Comparison of ENCODE assay signal across 1 cellular context in the genomic region with DNA sequence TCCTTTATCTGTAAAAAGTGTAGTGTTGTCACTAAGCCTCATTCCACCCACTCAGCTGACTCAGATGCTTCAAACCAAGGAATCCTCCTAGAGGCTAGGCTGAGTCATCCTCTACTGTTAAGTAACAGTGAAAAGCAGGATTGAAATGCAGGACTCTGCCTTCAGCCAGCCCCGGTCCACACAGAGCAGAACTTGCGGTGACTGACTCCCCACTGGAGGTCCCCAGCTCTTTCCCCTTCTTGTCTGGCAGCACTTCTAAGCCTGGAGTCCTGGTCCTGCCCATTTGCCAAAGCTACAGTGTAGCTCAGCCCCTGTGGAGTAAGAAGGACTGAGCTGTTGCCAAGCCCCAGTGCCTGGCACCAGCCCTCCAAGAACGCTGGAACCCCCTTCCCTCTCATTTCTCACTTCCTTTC.
TF ChIP-seq lines count a peak whose summit lies in the region.

No MANE protein-coding gene starts in this region.

TF ChIP-seq in WTC11, 78 proteins besides CTCF, POLR2A, EP300 and RAD21:
- TF ChIP-seq, protein P1, sequence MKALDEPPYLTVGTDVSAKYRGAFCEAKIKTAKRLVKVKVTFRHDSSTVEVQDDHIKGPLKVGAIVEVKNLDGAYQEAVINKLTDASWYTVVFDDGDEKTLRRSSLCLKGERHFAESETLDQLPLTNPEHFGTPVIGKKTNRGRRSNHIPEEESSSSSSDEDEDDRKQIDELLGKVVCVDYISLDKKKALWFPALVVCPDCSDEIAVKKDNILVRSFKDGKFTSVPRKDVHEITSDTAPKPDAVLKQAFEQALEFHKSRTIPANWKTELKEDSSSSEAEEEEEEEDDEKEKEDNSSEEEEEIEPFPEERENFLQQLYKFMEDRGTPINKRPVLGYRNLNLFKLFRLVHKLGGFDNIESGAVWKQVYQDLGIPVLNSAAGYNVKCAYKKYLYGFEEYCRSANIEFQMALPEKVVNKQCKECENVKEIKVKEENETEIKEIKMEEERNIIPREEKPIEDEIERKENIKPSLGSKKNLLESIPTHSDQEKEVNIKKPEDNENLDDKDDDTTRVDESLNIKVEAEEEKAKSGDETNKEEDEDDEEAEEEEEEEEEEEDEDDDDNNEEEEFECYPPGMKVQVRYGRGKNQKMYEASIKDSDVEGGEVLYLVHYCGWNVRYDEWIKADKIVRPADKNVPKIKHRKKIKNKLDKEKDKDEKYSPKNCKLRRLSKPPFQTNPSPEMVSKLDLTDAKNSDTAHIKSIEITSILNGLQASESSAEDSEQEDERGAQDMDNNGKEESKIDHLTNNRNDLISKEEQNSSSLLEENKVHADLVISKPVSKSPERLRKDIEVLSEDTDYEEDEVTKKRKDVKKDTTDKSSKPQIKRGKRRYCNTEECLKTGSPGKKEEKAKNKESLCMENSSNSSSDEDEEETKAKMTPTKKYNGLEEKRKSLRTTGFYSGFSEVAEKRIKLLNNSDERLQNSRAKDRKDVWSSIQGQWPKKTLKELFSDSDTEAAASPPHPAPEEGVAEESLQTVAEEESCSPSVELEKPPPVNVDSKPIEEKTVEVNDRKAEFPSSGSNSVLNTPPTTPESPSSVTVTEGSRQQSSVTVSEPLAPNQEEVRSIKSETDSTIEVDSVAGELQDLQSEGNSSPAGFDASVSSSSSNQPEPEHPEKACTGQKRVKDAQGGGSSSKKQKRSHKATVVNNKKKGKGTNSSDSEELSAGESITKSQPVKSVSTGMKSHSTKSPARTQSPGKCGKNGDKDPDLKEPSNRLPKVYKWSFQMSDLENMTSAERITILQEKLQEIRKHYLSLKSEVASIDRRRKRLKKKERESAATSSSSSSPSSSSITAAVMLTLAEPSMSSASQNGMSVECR (CRISPR knock-in tag; IDR thresholded peaks at IDR 0.05; ENCODE audit: borderline replicate concordance), result no peak
- no peak for TF ChIP-seq NR3C1 (CRISPR knock-in tag; conservative IDR thresholded peaks at IDR 0.05; ENCODE audit: low read depth)
- TF ChIP-seq, protein P2, sequence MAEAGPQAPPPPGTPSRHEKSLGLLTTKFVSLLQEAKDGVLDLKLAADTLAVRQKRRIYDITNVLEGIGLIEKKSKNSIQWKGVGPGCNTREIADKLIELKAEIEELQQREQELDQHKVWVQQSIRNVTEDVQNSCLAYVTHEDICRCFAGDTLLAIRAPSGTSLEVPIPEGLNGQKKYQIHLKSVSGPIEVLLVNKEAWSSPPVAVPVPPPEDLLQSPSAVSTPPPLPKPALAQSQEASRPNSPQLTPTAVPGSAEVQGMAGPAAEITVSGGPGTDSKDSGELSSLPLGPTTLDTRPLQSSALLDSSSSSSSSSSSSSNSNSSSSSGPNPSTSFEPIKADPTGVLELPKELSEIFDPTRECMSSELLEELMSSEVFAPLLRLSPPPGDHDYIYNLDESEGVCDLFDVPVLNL (CRISPR knock-in tag; IDR thresholded peaks at IDR 0.05; ENCODE audit: borderline replicate concordance, low read depth), result no peak
- no peak for TF ChIP-seq ZNF671 (CRISPR knock-in tag; IDR thresholded peaks at IDR 0.05)
- no peak for TF ChIP-seq ZNF423 (CRISPR knock-in tag; IDR thresholded peaks at IDR 0.05)
- no peak for TF ChIP-seq CREM (CRISPR knock-in tag; IDR thresholded peaks at IDR 0.05)
- TF ChIP-seq NFE2L1 (CRISPR knock-in tag; IDR thresholded peaks at IDR 0.05), result no peak
- no peak for TF ChIP-seq ZNF232 (CRISPR knock-in tag; IDR thresholded peaks at IDR 0.05)
